Comparison of ENCODE assay signal across 1 cellular context in the genomic region with DNA sequence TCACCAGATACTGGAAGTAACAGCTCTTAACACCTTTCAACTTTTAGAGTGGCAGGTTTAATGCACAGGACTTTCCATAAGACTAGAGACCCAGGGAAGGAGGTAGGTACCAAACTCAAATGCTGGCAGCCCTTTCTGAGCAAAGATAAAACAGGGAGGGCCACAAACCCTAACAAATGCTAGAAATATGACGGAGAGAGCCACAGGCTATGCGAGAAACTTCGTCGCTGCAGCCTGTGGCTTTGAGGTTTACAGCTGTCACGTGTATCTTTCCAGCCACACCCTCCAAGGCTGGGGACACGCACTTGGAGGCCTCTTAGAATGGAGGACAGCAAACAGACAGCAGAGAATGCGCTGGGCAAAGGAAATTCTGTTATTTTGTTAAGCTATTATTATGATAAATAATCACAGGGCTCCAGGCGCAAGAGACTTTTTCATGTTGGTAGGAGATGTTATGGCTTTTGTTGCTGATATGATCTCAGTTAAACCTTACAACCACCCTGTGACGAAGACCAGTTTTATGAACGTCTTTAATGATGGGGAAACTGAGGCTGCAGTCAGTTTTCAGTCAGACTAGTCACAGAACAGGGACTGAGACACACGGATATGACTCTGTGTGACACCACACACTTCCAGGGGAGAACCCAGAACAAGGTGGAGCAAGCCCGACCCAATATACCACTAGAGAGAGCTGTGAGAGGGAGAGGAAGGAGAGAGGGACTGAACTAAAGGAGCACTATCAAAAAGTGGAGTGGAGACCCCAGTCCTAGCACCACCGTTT.
TF ChIP-seq lines count a peak whose summit lies in the region.

No MANE protein-coding gene starts in this region.

TF ChIP-seq in HepG2, 621 proteins besides CTCF, POLR2A, EP300 and RAD21 (continued from another document):
- TF ChIP-seq NFE2L2 (IDR thresholded peaks at IDR 0.05; ENCODE audit: low read length) (0 out of 2 replicates have a peak, but pooled peaks have one; percentile 1), BHLHE40 (IDR thresholded peaks at IDR 0.05; ENCODE audit: low read length) (peak; percentile 46; the same call in 1 of the 2 replicates), SCMH1 (CRISPR knock-in tag; IDR thresholded peaks at IDR 0.05; ENCODE audit: borderline replicate concordance) (no peak), ARNT2 (CRISPR knock-in tag; IDR thresholded peaks at IDR 0.05; ENCODE audit: low read depth) (no peak), ZNF850 (CRISPR knock-in tag; conservative IDR thresholded peaks at IDR 0.05) (no peak), ZNF501 (CRISPR knock-in tag; IDR thresholded peaks at IDR 0.05) (no peak), ZEB1 (IDR thresholded peaks at IDR 0.05; ENCODE audit: insufficient replicate concordance, low read depth) (no peak), NR2F2 (IDR thresholded peaks at IDR 0.05; ENCODE audit: borderline replicate concordance, low read depth) (no peak), ZNF180 (CRISPR knock-in tag; IDR thresholded peaks at IDR 0.05; ENCODE audit: borderline replicate concordance, low read depth) (no peak), ZFYVE20 (CRISPR knock-in tag; IDR thresholded peaks at IDR 0.05; ENCODE audit: borderline replicate concordance, low read depth) (no peak)
